ENCODE assay signal across 9 cellular contexts in the genomic region with DNA sequence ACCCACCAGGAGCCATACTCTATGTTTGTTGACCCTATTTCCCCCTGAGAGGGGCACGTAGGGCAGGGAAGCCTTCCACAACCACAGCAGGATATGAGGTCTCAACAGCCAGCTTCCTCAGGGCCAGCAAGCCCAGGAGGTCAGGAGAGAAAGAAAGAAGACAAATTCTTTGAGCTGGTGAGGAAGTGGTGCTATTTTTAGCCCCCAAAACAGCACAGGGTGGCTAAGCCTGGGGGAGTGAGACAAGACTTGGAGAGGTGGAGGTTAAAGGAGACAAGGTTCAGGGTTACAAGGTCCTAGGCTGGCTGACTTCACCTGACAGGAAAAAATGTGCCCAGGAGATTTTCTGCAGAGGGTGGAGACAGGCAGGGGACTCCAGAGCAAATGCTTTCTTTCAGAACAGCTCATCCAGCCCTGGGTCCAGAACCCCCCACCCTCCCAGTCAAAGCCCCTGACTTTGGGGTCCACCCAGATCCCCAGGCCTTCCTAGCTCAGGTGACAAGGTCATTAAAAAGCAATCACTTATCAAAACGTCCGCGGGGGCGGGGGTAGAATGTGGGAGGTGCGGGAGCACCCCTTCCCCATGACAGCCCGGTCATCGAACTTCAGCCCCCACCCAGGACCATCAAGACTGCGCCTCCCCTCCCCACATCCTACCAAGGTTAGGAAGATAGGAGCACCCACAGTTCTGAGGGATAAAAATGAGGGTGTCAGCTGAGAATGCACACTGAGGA. TPM values are rescaled to one million over a fixed set of nuclear protein-coding genes. Genes with fewer than 3 reads are reported as not detected.
DNase-seq lines count a peak whose midpoint lies in the region; ATAC-seq and TF ChIP-seq lines count a peak whose summit lies in the region.
"Had no signal": no experiment of that assay in that cellular context is flagged by ENCODE, and none has a peak within 500 bp of the region (broad histone marks: within the 10 kb centered on the region; RNA-seq: fewer than 3 reads in every experiment).

No MANE protein-coding gene starts in this region.

- ATAC-seq in HG03280 (IDR thresholded peaks at IDR 0.05; ENCODE audit: unreplicated experiment) = no peak

- DNase-seq in activated CD4-positive, alpha-beta T cell treated with anti-CD3 and anti-CD28 coated beads, Interleukin-2, amount 10 ng/mL, durations not matched to agents 7 days and 5 days = no peak
- no peak for DNase-seq in activated CD4-positive, alpha-beta T cell treated with anti-CD3 and anti-CD28 coated beads for 1 hour
- no peak for DNase-seq in WERI-Rb-1
- peak; percentile 47 for DNase-seq in hepatic stellate cell (ENCODE audit: low spot score)
- no peak for DNase-seq in stomach
- no peak for DNase-seq in DMS53 treated with DMSO at 0.1 percent for 48 hours (lab: John Stamatoyannopoulos, UW; ENCODE audit: unreplicated experiment)
- no peak for DNase-seq in GM10266 (ENCODE audit: extremely low spot score)
- DNase-seq: stimulated activated CD4-positive, alpha-beta T cell treated with anti-CD3 and anti-CD28 coated beads, Interleukin-12 subunit alpha, Interleukin-12 subunit beta, amount 100 ng/mL, for 4 hours had no signal

- no peaks in the 10 kb centered on the region for H3K27me3 Mint-ChIP-seq in activated CD4-positive, alpha-beta T cell treated with anti-CD3 and anti-CD28 coated beads, Interleukin-2, amount 10 ng/mL, durations not matched to agents 7 days and 5 days

- no peaks in the 10 kb centered on the region for H3K9me3 ChIP-seq in WERI-Rb-1 (ENCODE audit: severe bottlenecking)
- H3K9me3 ChIP-seq in stomach = no peaks in the 10 kb centered on the region

- peak overlapping the region; percentile 95 for H3K4me3 ChIP-seq in WERI-Rb-1 (ENCODE audit: low read depth, low read length)
- H3K4me3 ChIP-seq in stomach = peak overlapping the region; percentile 46 to 49 (median 47)

- POLR2A ChIA-PET in activated CD4-positive, alpha-beta T cell treated with anti-CD3 and anti-CD28 coated beads, Interleukin-2, amount 10 ng/mL, durations not matched to agents 7 days and 5 days (lab: Charles Lee) = interaction anchor here (0.6 to 1.0 kb wide), 2 partner anchors 28 to 220 kb away, joined by 3 read pairs; no protein-coding TSS in a partner anchor

- peaks cover 3% of the 10 kb centered on the region for H3K36me3 Mint-ChIP-seq in activated CD4-positive, alpha-beta T cell treated with anti-CD3 and anti-CD28 coated beads, Interleukin-2, amount 10 ng/mL, durations not matched to agents 7 days and 5 days (ENCODE audit: low read depth)

- WGBS in stomach, 5 donors = 14 to 55% (median 19%) methylated on average over 1 to 9 of the region's 9 CpGs

- H3K27ac ChIP-seq in WERI-Rb-1 (peak overlapping the region; percentile 38), stomach (peak overlapping the region in 2 of 5 donors; percentile 8 to 18)

- peaks cover 9 to 27% (median 17%) of the 10 kb centered on the region in 4 donors for H3K4me1 ChIP-seq in stomach

- H3K4me3 Mint-ChIP-seq in activated CD4-positive, alpha-beta T cell treated with anti-CD3 and anti-CD28 coated beads, Interleukin-2, amount 10 ng/mL, durations not matched to agents 7 days and 5 days = peak overlapping the region; percentile 79

- intact Hi-C loops in stomach (cut with DNase I; ENCODE audit: low total_unique reads) = no loop called here

- H3K9me3 Mint-ChIP-seq in activated CD4-positive, alpha-beta T cell treated with anti-CD3 and anti-CD28 coated beads, Interleukin-2, amount 10 ng/mL, durations not matched to agents 7 days and 5 days = no peaks in the 10 kb centered on the region

- TF ChIP-seq EP300 in stomach (IDR thresholded peaks at IDR 0.05) = no peak

- TF ChIP-seq CTCF in WERI-Rb-1 (IDR thresholded peaks at IDR 0.05; ENCODE audit: low read depth, low read length) (no peak), stomach (IDR thresholded peaks at IDR 0.05) (no peak), GM10266 (IDR thresholded peaks at IDR 0.05; ENCODE audit: control insufficient read depth, insufficient read depth, low read depth, missing control alignments) (no peak)

- H3K36me3 ChIP-seq in WERI-Rb-1 (peaks cover 28% of the 10 kb centered on the region), stomach (peaks cover 0 to 10% (median 6%) of the 10 kb centered on the region in 4 donors)

- peak overlapping the region; percentile 65 for H3K27ac Mint-ChIP-seq in activated CD4-positive, alpha-beta T cell treated with anti-CD3 and anti-CD28 coated beads, Interleukin-2, amount 10 ng/mL, durations not matched to agents 7 days and 5 days

- H3K4me1 Mint-ChIP-seq in activated CD4-positive, alpha-beta T cell treated with anti-CD3 and anti-CD28 coated beads, Interleukin-2, amount 10 ng/mL, durations not matched to agents 7 days and 5 days = peaks cover 56% of the 10 kb centered on the region

- TF ChIP-seq POLR2A in stomach (IDR thresholded peaks at IDR 0.05) = no peak

- no peaks in the 10 kb centered on the region for H3K27me3 ChIP-seq in WERI-Rb-1 (ENCODE audit: insufficient read depth, low read depth, severe bottlenecking)
- peaks cover 0 to 21% (median 15%) of the 10 kb centered on the region in 3 donors for H3K27me3 ChIP-seq in stomach

- CTCF ChIA-PET in activated CD4-positive, alpha-beta T cell treated with anti-CD3 and anti-CD28 coated beads, Interleukin-2, amount 10 ng/mL, durations not matched to agents 7 days and 5 days (lab: Charles Lee) = interaction anchor here (1.0 to 1.8 kb wide), 4 partner anchors 9 to 16 kb away, joined by 3 to 7 read pairs (median 4); no protein-coding TSS in a partner anchor

RNA-seq across cellular contexts. Expression of gene SV2A, which starts 1.3 kb away (rescaled TPM):
- total RNA-seq in activated CD4-positive, alpha-beta T cell treated with anti-CD3 and anti-CD28 coated beads, Interleukin-2, amount 10 ng/mL, durations not matched to agents 7 days and 5 days = 1 to 10 TPM; 7.5 to 7.7 TPM
- 1 to 10 TPM in 3 of 5 donors, under 1 TPM in 1, not detected in 1; 0.58 to 4.6 (median 2.3) TPM for total RNA-seq in stomach
- 1 to 10 TPM in 1 of 3 donors, under 1 TPM in 2; 0.46 to 1.4 (median 1.00) TPM for polyA plus RNA-seq in stomach

RNA-seq across cellular contexts. Expression of gene SF3B4, which starts 11.2 kb away (rescaled TPM):
- total RNA-seq in activated CD4-positive, alpha-beta T cell treated with anti-CD3 and anti-CD28 coated beads, Interleukin-2, amount 10 ng/mL, durations not matched to agents 7 days and 5 days = 100 to 1,000 TPM in 1 of 2 experiments, 10 to 100 TPM in 1; 90.2 to 101 TPM
- 10 to 100 TPM in 4 of 5 donors, 1 to 10 TPM in 1; 9.4 to 36.5 (median 19.3) TPM for total RNA-seq in stomach
- polyA plus RNA-seq in stomach = 10 to 100 TPM; 23.3 to 31.7 (median 30.5) TPM

RNA-seq across cellular contexts. Expression of gene BOLA1, which starts 17.0 kb away (rescaled TPM):
- 10 to 100 TPM; 20.3 to 20.6 TPM for total RNA-seq in activated CD4-positive, alpha-beta T cell treated with anti-CD3 and anti-CD28 coated beads, Interleukin-2, amount 10 ng/mL, durations not matched to agents 7 days and 5 days
- 10 to 100 TPM in 4 of 5 donors, 1 to 10 TPM in 1; 2.9 to 48.4 (median 13.8) TPM for total RNA-seq in stomach
- polyA plus RNA-seq in stomach = 10 to 100 TPM; 31.0 to 48.7 (median 32.9) TPM

RNA-seq across cellular contexts. Expression of gene MTMR11, which starts 20.3 kb away (rescaled TPM):
- 1 to 10 TPM; 2.1 to 2.8 TPM for total RNA-seq in activated CD4-positive, alpha-beta T cell treated with anti-CD3 and anti-CD28 coated beads, Interleukin-2, amount 10 ng/mL, durations not matched to agents 7 days and 5 days
- total RNA-seq in stomach = 100 to 1,000 TPM in 1 of 5 donors, 10 to 100 TPM in 2, 1 to 10 TPM in 2; 3.6 to 169 (median 22.2) TPM
- polyA plus RNA-seq in stomach = 1 to 10 TPM; 3.5 to 6.9 (median 6.4) TPM
